7 cellular contexts compared by ENCODE assay signal in genomic region chr12:92769124-92769901, GRCh38.
DNase-seq lines count a peak whose midpoint lies in the region; ATAC-seq and TF ChIP-seq lines count a peak whose summit lies in the region.

No MANE protein-coding gene starts in this region.

- CTCF ChIA-PET in activated B cell treated with CpG ODN at 0.5 μM for 24 hours (lab: Charles Lee): no interaction called here

- H3K27ac ChIP-seq in smooth muscle cell (ENCODE audit: low read depth): no peak overlapping the region

- no peak overlapping the region for H3K4me3 Mint-ChIP-seq in activated B cell treated with CpG ODN at 0.5 μM for 24 hours

- POLR2A ChIA-PET in activated B cell treated with CpG ODN at 0.5 μM for 24 hours (lab: Charles Lee): no interaction called here

- TF ChIP-seq CTCF in activated B cell treated with CpG ODN at 0.5 μM for 24 hours (IDR thresholded peaks at IDR 0.05): no peak
- TF ChIP-seq CTCF in smooth muscle cell (IDR thresholded peaks at IDR 0.05; ENCODE audit: borderline replicate concordance, insufficient read depth, poor library complexity, severe bottlenecking): no peak

- peak; percentile 90 for ATAC-seq in GM19395 (IDR thresholded peaks at IDR 0.05; ENCODE audit: unreplicated experiment)
- ATAC-seq in HG03066 (IDR thresholded peaks at IDR 0.05; ENCODE audit: low read depth, unreplicated experiment): peak; percentile 93
- ATAC-seq in activated B cell treated with CpG ODN at 0.5 μM for 24 hours (ENCODE audit: low read depth): no peak
- ATAC-seq in sciatic nerve: peak; percentile 76

- no peaks in the 10 kb centered on the region for H3K27me3 Mint-ChIP-seq in activated B cell treated with CpG ODN at 0.5 μM for 24 hours

- H3F3A ChIP-seq in smooth muscle cell (ENCODE audit: low read depth): no peaks in the 10 kb centered on the region

- no peaks in the 10 kb centered on the region for H3K9me3 Mint-ChIP-seq in activated B cell treated with CpG ODN at 0.5 μM for 24 hours

- no peaks in the 10 kb centered on the region for H3K9me3 ChIP-seq in smooth muscle cell (replicated peaks; ENCODE audit: low read depth)

- no peaks in the 10 kb centered on the region for H4K20me1 ChIP-seq in smooth muscle cell (ENCODE audit: low read depth)

- H3K36me3 ChIP-seq in smooth muscle cell (ENCODE audit: low read depth): no peaks in the 10 kb centered on the region

- no peak for DNase-seq in activated B cell treated with CpG ODN at 0.5 μM for 24 hours
- no peak for DNase-seq in sciatic nerve (ENCODE audit: low spot score)
- DNase-seq in NCI-H2029 treated with DMSO at 0.1 percent for 48 hours (lab: John Stamatoyannopoulos, UW): no peak
- DNase-seq in DMS79 (lab: John Stamatoyannopoulos, UW): no peak
- no peak for DNase-seq in smooth muscle cell (lab: John Stamatoyannopoulos, UW; ENCODE audit: unreplicated experiment)

- peaks cover 17% of the 10 kb centered on the region for H3K4me1 Mint-ChIP-seq in activated B cell treated with CpG ODN at 0.5 μM for 24 hours

- H3K4me2 ChIP-seq in smooth muscle cell: no peak overlapping the region

- no peak overlapping the region for H2AFZ ChIP-seq in smooth muscle cell (ENCODE audit: low read depth)

- no peaks in the 10 kb centered on the region for H3K79me2 ChIP-seq in smooth muscle cell (ENCODE audit: low read depth)

- no peak overlapping the region for H3K4me3 ChIP-seq in smooth muscle cell

- no peaks in the 10 kb centered on the region for H3K4me1 ChIP-seq in smooth muscle cell (ENCODE audit: low read depth)

- peaks cover 14% of the 10 kb centered on the region for H3K36me3 Mint-ChIP-seq in activated B cell treated with CpG ODN at 0.5 μM for 24 hours (ENCODE audit: low read depth)

- intact Hi-C loops in activated B cell treated with CpG ODN at 0.5 μM for 24 hours (cut with micrococcal nuclease): no loop called here
- intact Hi-C loops in sciatic nerve (cut with DNase I): no loop called here

- WGBS in smooth muscle cell (ENCODE audit: low lambda C conversion rate): 92% methylated on average over 4 of the region's 4 CpGs

- peak overlapping the region; percentile 20 for H3K27ac Mint-ChIP-seq in activated B cell treated with CpG ODN at 0.5 μM for 24 hours

- H3K27me3 ChIP-seq in smooth muscle cell (ENCODE audit: low read depth): no peaks in the 10 kb centered on the region

- no peak overlapping the region for H3K9ac ChIP-seq in smooth muscle cell (ENCODE audit: low read depth)
